ENCODE assay signal across 1 cellular context in the genomic region with DNA sequence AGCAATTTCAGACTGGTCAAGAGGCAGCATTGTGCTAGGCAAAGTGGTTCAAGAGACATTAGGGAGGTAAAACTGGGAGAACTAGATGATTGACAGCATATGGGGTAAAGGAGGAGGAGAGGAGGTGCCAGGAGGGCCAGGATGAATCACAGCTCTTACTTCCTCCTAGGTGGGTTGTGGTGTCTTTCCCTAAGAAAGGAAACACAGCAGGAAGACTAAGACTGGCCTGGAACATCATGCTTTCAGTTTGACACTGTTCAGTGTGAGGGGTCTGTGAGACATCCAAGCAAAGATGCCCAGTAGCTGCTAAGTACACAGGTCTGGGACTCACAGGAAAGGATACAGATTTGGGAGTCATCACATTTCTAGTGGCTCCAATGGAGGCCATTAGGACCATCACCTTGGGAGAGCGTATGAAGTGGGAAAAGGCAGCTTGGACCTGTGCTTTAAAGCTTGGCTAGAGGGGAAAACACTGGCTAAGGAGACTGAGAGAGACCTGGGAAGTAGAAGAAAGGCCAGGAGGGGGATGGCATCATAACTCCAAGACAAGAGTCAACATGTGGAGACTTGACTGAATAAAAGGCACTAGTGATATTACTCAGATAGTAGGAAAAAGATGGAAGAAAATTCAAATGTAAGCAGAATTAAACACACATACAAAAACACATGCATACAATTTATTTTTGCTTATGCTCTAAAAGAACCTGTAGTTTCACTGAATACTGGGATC.
A peak's percentile ranks its signal among the peaks of the same experiment; 100 is the strongest.
TF ChIP-seq lines count a peak whose summit lies in the region.

No MANE protein-coding gene starts in this region.

TF ChIP-seq in GM12878, 131 proteins besides CTCF, POLR2A, EP300 and RAD21 (continued from another document and continues in another):
- TF ChIP-seq, protein P1, sequence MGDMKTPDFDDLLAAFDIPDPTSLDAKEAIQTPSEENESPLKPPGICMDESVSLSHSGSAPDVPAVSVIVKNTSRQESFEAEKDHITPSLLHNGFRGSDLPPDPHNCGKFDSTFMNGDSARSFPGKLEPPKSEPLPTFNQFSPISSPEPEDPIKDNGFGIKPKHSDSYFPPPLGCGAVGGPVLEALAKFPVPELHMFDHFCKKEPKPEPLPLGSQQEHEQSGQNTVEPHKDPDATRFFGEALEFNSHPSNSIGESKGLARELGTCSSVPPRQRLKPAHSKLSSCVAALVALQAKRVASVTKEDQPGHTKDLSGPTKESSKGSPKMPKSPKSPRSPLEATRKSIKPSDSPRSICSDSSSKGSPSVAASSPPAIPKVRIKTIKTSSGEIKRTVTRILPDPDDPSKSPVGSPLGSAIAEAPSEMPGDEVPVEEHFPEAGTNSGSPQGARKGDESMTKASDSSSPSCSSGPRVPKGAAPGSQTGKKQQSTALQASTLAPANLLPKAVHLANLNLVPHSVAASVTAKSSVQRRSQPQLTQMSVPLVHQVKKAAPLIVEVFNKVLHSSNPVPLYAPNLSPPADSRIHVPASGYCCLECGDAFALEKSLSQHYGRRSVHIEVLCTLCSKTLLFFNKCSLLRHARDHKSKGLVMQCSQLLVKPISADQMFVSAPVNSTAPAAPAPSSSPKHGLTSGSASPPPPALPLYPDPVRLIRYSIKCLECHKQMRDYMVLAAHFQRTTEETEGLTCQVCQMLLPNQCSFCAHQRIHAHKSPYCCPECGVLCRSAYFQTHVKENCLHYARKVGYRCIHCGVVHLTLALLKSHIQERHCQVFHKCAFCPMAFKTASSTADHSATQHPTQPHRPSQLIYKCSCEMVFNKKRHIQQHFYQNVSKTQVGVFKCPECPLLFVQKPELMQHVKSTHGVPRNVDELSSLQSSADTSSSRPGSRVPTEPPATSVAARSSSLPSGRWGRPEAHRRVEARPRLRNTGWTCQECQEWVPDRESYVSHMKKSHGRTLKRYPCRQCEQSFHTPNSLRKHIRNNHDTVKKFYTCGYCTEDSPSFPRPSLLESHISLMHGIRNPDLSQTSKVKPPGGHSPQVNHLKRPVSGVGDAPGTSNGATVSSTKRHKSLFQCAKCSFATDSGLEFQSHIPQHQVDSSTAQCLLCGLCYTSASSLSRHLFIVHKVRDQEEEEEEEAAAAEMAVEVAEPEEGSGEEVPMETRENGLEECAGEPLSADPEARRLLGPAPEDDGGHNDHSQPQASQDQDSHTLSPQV (IDR thresholded peaks at IDR 0.05), result no peak
- no peak for TF ChIP-seq ZSCAN29 (IDR thresholded peaks at IDR 0.05)
- no peak for TF ChIP-seq SREBF1 (IDR thresholded peaks at IDR 0.05; ENCODE audit: low read length)
- TF ChIP-seq, protein P2, sequence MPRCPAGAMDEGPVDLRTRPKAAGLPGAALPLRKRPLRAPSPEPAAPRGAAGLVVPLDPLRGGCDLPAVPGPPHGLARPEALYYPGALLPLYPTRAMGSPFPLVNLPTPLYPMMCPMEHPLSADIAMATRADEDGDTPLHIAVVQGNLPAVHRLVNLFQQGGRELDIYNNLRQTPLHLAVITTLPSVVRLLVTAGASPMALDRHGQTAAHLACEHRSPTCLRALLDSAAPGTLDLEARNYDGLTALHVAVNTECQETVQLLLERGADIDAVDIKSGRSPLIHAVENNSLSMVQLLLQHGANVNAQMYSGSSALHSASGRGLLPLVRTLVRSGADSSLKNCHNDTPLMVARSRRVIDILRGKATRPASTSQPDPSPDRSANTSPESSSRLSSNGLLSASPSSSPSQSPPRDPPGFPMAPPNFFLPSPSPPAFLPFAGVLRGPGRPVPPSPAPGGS (IDR thresholded peaks at IDR 0.05; ENCODE audit: borderline replicate concordance, insufficient read depth, low read depth, low read length, poor library complexity, severe bottlenecking), result no peak
- no peak for TF ChIP-seq BACH1 (IDR thresholded peaks at IDR 0.05; ENCODE audit: borderline replicate concordance)
- no peak for TF ChIP-seq NBN (IDR thresholded peaks at IDR 0.05)
- TF ChIP-seq, protein P3, sequence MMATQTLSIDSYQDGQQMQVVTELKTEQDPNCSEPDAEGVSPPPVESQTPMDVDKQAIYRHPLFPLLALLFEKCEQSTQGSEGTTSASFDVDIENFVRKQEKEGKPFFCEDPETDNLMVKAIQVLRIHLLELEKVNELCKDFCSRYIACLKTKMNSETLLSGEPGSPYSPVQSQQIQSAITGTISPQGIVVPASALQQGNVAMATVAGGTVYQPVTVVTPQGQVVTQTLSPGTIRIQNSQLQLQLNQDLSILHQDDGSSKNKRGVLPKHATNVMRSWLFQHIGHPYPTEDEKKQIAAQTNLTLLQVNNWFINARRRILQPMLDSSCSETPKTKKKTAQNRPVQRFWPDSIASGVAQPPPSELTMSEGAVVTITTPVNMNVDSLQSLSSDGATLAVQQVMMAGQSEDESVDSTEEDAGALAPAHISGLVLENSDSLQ (IDR thresholded peaks at IDR 0.05), result peak; percentile 90
- TF ChIP-seq SMC3 (IDR thresholded peaks at IDR 0.05; ENCODE audit: borderline replicate concordance, low read length), result no peak
- no peak for TF ChIP-seq KAT2A (conservative IDR thresholded peaks at IDR 0.05; ENCODE audit: control insufficient read depth, low read depth, low read length)
- TF ChIP-seq BCL11A (IDR thresholded peaks at IDR 0.05; ENCODE audit: low read depth, low read length), result no peak
- no peak for TF ChIP-seq HCFC1 (IDR thresholded peaks at IDR 0.05; ENCODE audit: low read length)
- no peak for TF ChIP-seq TCF7 (IDR thresholded peaks at IDR 0.05; ENCODE audit: borderline replicate concordance)
- TF ChIP-seq, protein P4, sequence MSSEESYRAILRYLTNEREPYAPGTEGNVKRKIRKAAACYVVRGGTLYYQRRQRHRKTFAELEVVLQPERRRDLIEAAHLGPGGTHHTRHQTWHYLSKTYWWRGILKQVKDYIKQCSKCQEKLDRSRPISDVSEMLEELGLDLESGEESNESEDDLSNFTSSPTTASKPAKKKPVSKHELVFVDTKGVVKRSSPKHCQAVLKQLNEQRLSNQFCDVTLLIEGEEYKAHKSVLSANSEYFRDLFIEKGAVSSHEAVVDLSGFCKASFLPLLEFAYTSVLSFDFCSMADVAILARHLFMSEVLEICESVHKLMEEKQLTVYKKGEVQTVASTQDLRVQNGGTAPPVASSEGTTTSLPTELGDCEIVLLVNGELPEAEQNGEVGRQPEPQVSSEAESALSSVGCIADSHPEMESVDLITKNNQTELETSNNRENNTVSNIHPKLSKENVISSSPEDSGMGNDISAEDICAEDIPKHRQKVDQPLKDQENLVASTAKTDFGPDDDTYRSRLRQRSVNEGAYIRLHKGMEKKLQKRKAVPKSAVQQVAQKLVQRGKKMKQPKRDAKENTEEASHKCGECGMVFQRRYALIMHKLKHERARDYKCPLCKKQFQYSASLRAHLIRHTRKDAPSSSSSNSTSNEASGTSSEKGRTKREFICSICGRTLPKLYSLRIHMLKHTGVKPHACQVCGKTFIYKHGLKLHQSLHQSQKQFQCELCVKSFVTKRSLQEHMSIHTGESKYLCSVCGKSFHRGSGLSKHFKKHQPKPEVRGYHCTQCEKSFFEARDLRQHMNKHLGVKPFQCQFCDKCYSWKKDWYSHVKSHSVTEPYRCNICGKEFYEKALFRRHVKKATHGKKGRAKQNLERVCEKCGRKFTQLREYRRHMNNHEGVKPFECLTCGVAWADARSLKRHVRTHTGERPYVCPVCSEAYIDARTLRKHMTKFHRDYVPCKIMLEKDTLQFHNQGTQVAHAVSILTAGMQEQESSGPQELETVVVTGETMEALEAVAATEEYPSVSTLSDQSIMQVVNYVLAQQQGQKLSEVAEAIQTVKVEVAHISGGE (CRISPR knock-in tag; IDR thresholded peaks at IDR 0.05), result no peak
- no peak for TF ChIP-seq KLF5 (IDR thresholded peaks at IDR 0.05; ENCODE audit: partially characterized antibody)
- no peak for TF ChIP-seq RBBP5 (conservative IDR thresholded peaks at IDR 0.05)
- TF ChIP-seq, protein P5, sequence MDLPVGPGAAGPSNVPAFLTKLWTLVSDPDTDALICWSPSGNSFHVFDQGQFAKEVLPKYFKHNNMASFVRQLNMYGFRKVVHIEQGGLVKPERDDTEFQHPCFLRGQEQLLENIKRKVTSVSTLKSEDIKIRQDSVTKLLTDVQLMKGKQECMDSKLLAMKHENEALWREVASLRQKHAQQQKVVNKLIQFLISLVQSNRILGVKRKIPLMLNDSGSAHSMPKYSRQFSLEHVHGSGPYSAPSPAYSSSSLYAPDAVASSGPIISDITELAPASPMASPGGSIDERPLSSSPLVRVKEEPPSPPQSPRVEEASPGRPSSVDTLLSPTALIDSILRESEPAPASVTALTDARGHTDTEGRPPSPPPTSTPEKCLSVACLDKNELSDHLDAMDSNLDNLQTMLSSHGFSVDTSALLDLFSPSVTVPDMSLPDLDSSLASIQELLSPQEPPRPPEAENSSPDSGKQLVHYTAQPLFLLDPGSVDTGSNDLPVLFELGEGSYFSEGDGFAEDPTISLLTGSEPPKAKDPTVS (IDR thresholded peaks at IDR 0.05; ENCODE audit: low read depth, low read length), result no peak
- no peak for TF ChIP-seq NFXL1 (IDR thresholded peaks at IDR 0.05; ENCODE audit: borderline replicate concordance)
- TF ChIP-seq, protein P6, sequence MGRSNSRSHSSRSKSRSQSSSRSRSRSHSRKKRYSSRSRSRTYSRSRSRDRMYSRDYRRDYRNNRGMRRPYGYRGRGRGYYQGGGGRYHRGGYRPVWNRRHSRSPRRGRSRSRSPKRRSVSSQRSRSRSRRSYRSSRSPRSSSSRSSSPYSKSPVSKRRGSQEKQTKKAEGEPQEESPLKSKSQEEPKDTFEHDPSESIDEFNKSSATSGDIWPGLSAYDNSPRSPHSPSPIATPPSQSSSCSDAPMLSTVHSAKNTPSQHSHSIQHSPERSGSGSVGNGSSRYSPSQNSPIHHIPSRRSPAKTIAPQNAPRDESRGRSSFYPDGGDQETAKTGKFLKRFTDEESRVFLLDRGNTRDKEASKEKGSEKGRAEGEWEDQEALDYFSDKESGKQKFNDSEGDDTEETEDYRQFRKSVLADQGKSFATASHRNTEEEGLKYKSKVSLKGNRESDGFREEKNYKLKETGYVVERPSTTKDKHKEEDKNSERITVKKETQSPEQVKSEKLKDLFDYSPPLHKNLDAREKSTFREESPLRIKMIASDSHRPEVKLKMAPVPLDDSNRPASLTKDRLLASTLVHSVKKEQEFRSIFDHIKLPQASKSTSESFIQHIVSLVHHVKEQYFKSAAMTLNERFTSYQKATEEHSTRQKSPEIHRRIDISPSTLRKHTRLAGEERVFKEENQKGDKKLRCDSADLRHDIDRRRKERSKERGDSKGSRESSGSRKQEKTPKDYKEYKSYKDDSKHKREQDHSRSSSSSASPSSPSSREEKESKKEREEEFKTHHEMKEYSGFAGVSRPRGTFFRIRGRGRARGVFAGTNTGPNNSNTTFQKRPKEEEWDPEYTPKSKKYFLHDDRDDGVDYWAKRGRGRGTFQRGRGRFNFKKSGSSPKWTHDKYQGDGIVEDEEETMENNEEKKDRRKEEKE (IDR thresholded peaks at IDR 0.05), result no peak
- TF ChIP-seq, protein P7, sequence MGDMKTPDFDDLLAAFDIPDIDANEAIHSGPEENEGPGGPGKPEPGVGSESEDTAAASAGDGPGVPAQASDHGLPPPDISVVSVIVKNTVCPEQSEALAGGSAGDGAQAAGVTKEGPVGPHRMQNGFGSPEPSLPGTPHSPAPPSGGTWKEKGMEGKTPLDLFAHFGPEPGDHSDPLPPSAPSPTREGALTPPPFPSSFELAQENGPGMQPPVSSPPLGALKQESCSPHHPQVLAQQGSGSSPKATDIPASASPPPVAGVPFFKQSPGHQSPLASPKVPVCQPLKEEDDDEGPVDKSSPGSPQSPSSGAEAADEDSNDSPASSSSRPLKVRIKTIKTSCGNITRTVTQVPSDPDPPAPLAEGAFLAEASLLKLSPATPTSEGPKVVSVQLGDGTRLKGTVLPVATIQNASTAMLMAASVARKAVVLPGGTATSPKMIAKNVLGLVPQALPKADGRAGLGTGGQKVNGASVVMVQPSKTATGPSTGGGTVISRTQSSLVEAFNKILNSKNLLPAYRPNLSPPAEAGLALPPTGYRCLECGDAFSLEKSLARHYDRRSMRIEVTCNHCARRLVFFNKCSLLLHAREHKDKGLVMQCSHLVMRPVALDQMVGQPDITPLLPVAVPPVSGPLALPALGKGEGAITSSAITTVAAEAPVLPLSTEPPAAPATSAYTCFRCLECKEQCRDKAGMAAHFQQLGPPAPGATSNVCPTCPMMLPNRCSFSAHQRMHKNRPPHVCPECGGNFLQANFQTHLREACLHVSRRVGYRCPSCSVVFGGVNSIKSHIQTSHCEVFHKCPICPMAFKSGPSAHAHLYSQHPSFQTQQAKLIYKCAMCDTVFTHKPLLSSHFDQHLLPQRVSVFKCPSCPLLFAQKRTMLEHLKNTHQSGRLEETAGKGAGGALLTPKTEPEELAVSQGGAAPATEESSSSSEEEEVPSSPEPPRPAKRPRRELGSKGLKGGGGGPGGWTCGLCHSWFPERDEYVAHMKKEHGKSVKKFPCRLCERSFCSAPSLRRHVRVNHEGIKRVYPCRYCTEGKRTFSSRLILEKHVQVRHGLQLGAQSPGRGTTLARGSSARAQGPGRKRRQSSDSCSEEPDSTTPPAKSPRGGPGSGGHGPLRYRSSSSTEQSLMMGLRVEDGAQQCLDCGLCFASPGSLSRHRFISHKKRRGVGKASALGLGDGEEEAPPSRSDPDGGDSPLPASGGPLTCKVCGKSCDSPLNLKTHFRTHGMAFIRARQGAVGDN (IDR thresholded peaks at IDR 0.05), result no peak
- TF ChIP-seq TCF12 (IDR thresholded peaks at IDR 0.05; ENCODE audit: low read depth, low read length), result no peak
- no peak for TF ChIP-seq SP1 (IDR thresholded peaks at IDR 0.05; ENCODE audit: low read depth, low read length)
- peak; percentile 78 to 85 for TF ChIP-seq IKZF2 (IDR thresholded peaks at IDR 0.05)
- TF ChIP-seq ZNF274 (IDR thresholded peaks at IDR 0.05; ENCODE audit: insufficient read depth, insufficient read length), result no peak
- peak; percentile 82; the same call in 1 of the 2 replicates for TF ChIP-seq HDGF (IDR thresholded peaks at IDR 0.05)
- no peak for TF ChIP-seq BHLHE40 (IDR thresholded peaks at IDR 0.05; ENCODE audit: borderline replicate concordance in 1 of 2, low read depth in 2 of 2, low read length in 1 of 2)
- no peak for TF ChIP-seq POLR2AphosphoS5 (IDR thresholded peaks at IDR 0.05; ENCODE audit: low read length)
- no peak for TF ChIP-seq NR2F1 (conservative IDR thresholded peaks at IDR 0.05)
- TF ChIP-seq JUNB (IDR thresholded peaks at IDR 0.05), result no peak
- no peak for TF ChIP-seq RFX5 (IDR thresholded peaks at IDR 0.05; ENCODE audit: low read depth, low read length)
- TF ChIP-seq, protein P8, sequence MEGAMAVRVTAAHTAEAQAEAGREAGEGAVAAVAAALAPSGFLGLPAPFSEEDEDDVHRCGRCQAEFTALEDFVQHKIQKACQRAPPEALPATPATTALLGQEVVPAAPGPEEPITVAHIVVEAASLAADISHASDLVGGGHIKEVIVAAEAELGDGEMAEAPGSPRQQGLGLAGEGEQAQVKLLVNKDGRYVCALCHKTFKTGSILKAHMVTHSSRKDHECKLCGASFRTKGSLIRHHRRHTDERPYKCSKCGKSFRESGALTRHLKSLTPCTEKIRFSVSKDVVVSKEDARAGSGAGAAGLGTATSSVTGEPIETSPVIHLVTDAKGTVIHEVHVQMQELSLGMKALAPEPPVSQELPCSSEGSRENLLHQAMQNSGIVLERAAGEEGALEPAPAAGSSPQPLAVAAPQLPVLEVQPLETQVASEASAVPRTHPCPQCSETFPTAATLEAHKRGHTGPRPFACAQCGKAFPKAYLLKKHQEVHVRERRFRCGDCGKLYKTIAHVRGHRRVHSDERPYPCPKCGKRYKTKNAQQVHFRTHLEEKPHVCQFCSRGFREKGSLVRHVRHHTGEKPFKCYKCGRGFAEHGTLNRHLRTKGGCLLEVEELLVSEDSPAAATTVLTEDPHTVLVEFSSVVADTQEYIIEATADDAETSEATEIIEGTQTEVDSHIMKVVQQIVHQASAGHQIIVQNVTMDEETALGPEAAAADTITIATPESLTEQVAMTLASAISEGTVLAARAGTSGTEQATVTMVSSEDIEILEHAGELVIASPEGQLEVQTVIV (IDR thresholded peaks at IDR 0.05; ENCODE audit: borderline replicate concordance, partially characterized antibody), result no peak
- TF ChIP-seq TAF1 (IDR thresholded peaks at IDR 0.05; ENCODE audit: borderline replicate concordance, low read depth, low read length), result no peak
